12 cellular contexts compared by ENCODE assay signal in the genomic region with DNA sequence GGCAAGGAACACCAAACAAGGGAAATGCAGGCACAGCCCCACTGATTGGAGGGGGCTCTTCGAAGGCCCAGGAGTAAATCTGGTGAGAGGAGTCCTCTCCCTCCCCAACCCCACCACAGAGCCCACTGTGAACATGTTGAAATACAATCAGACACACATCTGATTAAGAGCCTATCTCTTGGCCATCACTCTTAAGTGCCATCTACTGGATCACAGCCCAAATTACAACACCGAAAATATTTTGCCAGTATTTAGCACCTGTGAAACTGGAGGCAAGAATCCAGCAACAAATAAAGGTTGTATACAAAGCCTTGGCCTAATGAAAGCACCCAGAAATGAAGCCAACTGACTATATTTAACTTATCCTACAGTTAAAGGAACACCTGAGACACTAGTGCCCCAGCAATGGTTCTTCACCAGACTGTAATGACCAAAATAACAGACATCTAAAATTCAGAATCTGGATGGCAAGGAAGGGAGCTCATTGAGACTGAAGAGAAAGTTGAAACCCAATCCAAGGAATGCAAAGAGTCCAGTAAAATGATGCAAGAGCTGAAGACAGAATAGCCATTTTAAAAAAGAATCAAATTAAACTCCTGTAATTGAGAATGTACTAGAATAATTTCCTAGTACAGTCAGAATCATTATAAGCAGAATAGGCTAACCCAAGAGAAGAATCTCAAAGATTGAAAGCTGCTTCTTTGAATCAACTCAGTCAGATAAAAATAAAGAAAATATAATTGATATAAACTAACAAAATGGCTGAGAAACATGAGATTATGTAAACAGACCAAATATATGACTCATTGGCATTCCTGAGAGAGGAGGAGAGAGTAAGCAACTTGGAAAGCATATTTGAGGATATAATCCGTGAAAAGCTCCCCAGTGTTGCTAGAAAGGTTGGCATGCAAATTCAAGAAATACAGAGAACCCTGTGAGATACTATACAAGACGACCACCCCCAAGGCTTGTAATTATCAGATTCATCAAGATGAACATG.
DNase-seq lines count a peak whose midpoint lies in the region; ATAC-seq and TF ChIP-seq lines count a peak whose summit lies in the region.
"Had no signal": no experiment of that assay in that cellular context is flagged by ENCODE, and none has a peak within 500 bp of the region (broad histone marks: within the 10 kb centered on the region; RNA-seq: fewer than 3 reads in every experiment).

No MANE protein-coding gene starts in this region.

- DNase-seq in DMS53 (lab: John Stamatoyannopoulos, UW) (peak; percentile 42), HFFc6 (peak; percentile 56), RWPE2 (ENCODE audit: low spot score) (no peak), foreskin fibroblast (peak; percentile 9 to 67), Calu3 (no peak)
- DNase-seq: body of pancreas, esophagus squamous epithelium, NCI-H2171 treated with DMSO at 0.1 percent for 48 hours, transverse colon had no signal

- H3K27ac ChIP-seq in RWPE2 (ENCODE audit: poor library complexity, severe bottlenecking) = no peak overlapping the region
- H3K27ac ChIP-seq: body of pancreas, esophagus squamous epithelium, transverse colon had no signal

- no TSS peak for BruUV-seq in Calu3 (replicated peaks; lab: Mats Ljungman, UMichigan)

- peaks cover 7% of the 10 kb centered on the region for H3K4me1 ChIP-seq in RWPE2 (ENCODE audit: insufficient read depth, poor library complexity, severe bottlenecking)
- H3K4me1 ChIP-seq: body of pancreas, esophagus squamous epithelium, transverse colon had no signal

- H3K27ac Mint-ChIP-seq in HFFc6 = peak overlapping the region; percentile 84
- no peak overlapping the region for H3K27ac Mint-ChIP-seq in Calu3 (ENCODE audit: unreplicated experiment)

- peak; percentile 51 for TF ChIP-seq CTCF in HFFc6 (IDR thresholded peaks at IDR 0.05)
- peak; percentile 25 for TF ChIP-seq CTCF in RWPE2 (IDR thresholded peaks at IDR 0.05; ENCODE audit: poor library complexity, severe bottlenecking)
- no peak for TF ChIP-seq CTCF in foreskin fibroblast (IDR thresholded peaks at IDR 0.05; ENCODE audit: low read depth, low read length)
- no peak for TF ChIP-seq CTCF in Calu3 (IDR thresholded peaks at IDR 0.05; ENCODE audit: unreplicated experiment)

- H3K9me3 ChIP-seq in RWPE2 (ENCODE audit: severe bottlenecking) = no peaks in the 10 kb centered on the region
- H3K9me3 ChIP-seq: body of pancreas, transverse colon had no signal

- ATAC-seq in RWPE2 (ENCODE audit: low read depth) = peak; percentile 78
- no peak for ATAC-seq in HG02938 (IDR thresholded peaks at IDR 0.05; ENCODE audit: unreplicated experiment)
- no peak for ATAC-seq in HG03457 (IDR thresholded peaks at IDR 0.05; ENCODE audit: unreplicated experiment)
- ATAC-seq in GM21528 (IDR thresholded peaks at IDR 0.05; ENCODE audit: low FRiP score, unreplicated experiment) = no peak
- ATAC-seq: body of pancreas had no signal

- CTCF ChIA-PET in Calu3 (lab: Charles Lee) = no interaction called here

- H3K4me1 Mint-ChIP-seq in HFFc6 (ENCODE audit: low read depth) (peaks cover 18% of the 10 kb centered on the region), Calu3 (ENCODE audit: low read depth, unreplicated experiment) (peaks cover 8% of the 10 kb centered on the region)

- H3K4me3 Mint-ChIP-seq in HFFc6 = peak overlapping the region; percentile 26; the same call in 1 of the 2 replicates
- no peak overlapping the region for H3K4me3 Mint-ChIP-seq in Calu3 (ENCODE audit: low read depth, unreplicated experiment)

- H3K9me3 Mint-ChIP-seq in HFFc6 (peaks cover 19% of the 10 kb centered on the region), Calu3 (ENCODE audit: low read depth, unreplicated experiment) (peaks cover 3% of the 10 kb centered on the region)

- H3K36me3 Mint-ChIP-seq in HFFc6 (ENCODE audit: low read depth) = peaks cover 26% of the 10 kb centered on the region
- no peaks in the 10 kb centered on the region for H3K36me3 Mint-ChIP-seq in Calu3 (ENCODE audit: insufficient read depth, unreplicated experiment)

- intact Hi-C loops in Calu3 (cut with micrococcal nuclease; ENCODE audit: unreplicated experiment) = no loop called here

- no peaks in the 10 kb centered on the region for H3K27me3 ChIP-seq in RWPE2 (ENCODE audit: insufficient read depth, poor library complexity, severe bottlenecking)
- H3K27me3 ChIP-seq: body of pancreas, esophagus squamous epithelium, transverse colon had no signal

- H3K27me3 Mint-ChIP-seq in HFFc6 (ENCODE audit: insufficient read depth) (no peaks in the 10 kb centered on the region), Calu3 (ENCODE audit: unreplicated experiment) (no peaks in the 10 kb centered on the region)

- no peak overlapping the region for H3K4me3 ChIP-seq in RWPE2 (ENCODE audit: severe bottlenecking)
- no peak overlapping the region for H3K4me3 ChIP-seq in foreskin fibroblast (ENCODE audit: low read depth in 1 of 2, low read length in 2 of 2)
- H3K4me3 ChIP-seq: body of pancreas, esophagus squamous epithelium, transverse colon had no signal

- no peaks in the 10 kb centered on the region for H3K36me3 ChIP-seq in RWPE2 (ENCODE audit: low read depth)
- H3K36me3 ChIP-seq: esophagus squamous epithelium, transverse colon had no signal

Comparison
In these comparisons a context has a peak if more than half of its experiments do, and no peak if none do; other contexts are left out.
1. DNase-seq: peak in DMS53 (single experiment), HFFc6 (single experiment) and foreskin fibroblast (2 of 2); none in RWPE2 (single experiment) and Calu3 (single experiment).
2. CTCF ChIP-seq: peak in HFFc6 (single experiment) and RWPE2 (single experiment); none in foreskin fibroblast (single experiment) and Calu3 (single experiment).